28 cellular contexts compared by ENCODE assay signal in the genomic region with DNA sequence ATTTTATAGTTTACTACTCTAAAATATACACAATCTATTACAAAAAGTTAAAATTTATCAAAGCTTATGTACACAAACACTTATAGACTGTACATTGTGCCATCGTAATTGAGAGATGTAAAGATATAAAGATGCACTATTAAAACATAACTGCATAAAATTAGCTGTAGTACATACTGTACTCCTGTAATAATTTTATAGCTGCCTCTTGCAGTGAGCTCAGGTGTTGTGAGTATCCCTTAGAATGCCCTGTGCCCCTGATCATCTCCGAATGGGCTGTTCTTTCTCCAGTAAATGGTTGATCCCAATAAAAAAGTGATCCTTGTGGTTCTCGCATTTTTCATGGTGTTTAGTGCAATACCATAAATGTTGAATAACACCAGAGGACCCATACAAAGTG.
"Had no signal": no experiment of that assay in that cellular context is flagged by ENCODE, and none has a peak within 500 bp of the region (broad histone marks: within the 10 kb centered on the region; RNA-seq: fewer than 3 reads in every experiment).

No MANE protein-coding gene starts in this region.

- DNase-seq: activated CD4-positive, alpha-beta memory T cell treated with anti-CD3 and anti-CD28 coated beads, Interleukin-2, amount 10 ng/mL, durations not matched to agents 7 days and 5 days; activated CD4-positive, alpha-beta T cell treated with anti-CD3 and anti-CD28 coated beads for 1 hour; activated CD4-positive, alpha-beta T cell treated with anti-CD3 and anti-CD28 coated beads for 4 hours; activated CD4-positive, alpha-beta T cell treated with anti-CD3 and anti-CD28 coated beads, Interleukin-2, amount 10 ng/mL, durations not matched to agents 7 days and 5 days; activated CD4-positive, alpha-beta T cell treated with anti-CD3 and anti-CD28 coated beads, Interleukin-2, amount 50 U/mL, for 4 hours; activated CD8-positive, alpha-beta memory T cell treated with anti-CD3 and anti-CD28 coated beads, Interleukin-2, amount 50 U/mL, for 48 hours; activated gamma-delta T cell; activated naive CD4-positive, alpha-beta T cell; activated naive CD4-positive, alpha-beta T cell treated with anti-CD3 and anti-CD28 coated beads, Interleukin-2, amount 10 ng/mL, durations not matched to agents 7 days and 5 days; activated naive CD8-positive, alpha-beta T cell treated with anti-CD3 and anti-CD28 coated beads, Interleukin-2, amount 10 ng/mL, durations not matched to agents 7 days and 5 days; activated T-cell treated with anti-CD3 and anti-CD28 coated beads for 4 hours; activated T-cell treated with anti-CD3 and anti-CD28 coated beads, Interleukin-2, amount 50 U/mL, for 24 hours; activated T-cell treated with anti-CD3 and anti-CD28 coated beads, Interleukin-2, amount 50 U/mL, for 72 hours; central memory CD4-positive, alpha-beta T cell; cerebellar nuclear complex; colonic mucosa; effector CD8-positive, alpha-beta T cell; foreskin melanocyte; T-helper 1 cell; T-helper 17 cell; T1000 had no signal

- H3K4me1 ChIP-seq: ascending aorta, breast epithelium, colonic mucosa, esophagus muscularis mucosa, gastroesophageal sphincter had no signal

- H3K9me3 ChIP-seq: ascending aorta, breast epithelium, colonic mucosa, esophagus muscularis mucosa, gastroesophageal sphincter had no signal

- H3K4me3 ChIP-seq: ascending aorta, breast epithelium, cardiac muscle cell, colonic mucosa, esophagus muscularis mucosa, gastroesophageal sphincter had no signal

- H3K36me3 ChIP-seq: ascending aorta, breast epithelium, cardiac muscle cell, colonic mucosa, gastroesophageal sphincter had no signal

- H3K27me3 ChIP-seq: ascending aorta, cardiac muscle cell, colonic mucosa, esophagus muscularis mucosa, gastroesophageal sphincter had no signal

- ATAC-seq: activated naive CD4-positive, alpha-beta T cell treated with anti-CD3 and anti-CD28 coated beads, Interleukin-2, amount 50 U/mL, for 72 hours; activated T-cell treated with anti-CD3 and anti-CD28 coated beads, Interleukin-2, amount 50 U/mL, for 72 hours; gastroesophageal sphincter; T-helper 17 cell had no signal

- FAIRE-seq: endometrium had no signal

- H3K27ac ChIP-seq: ascending aorta, breast epithelium, cardiac muscle cell, colonic mucosa, esophagus muscularis mucosa, gastroesophageal sphincter had no signal
